Comparison of ENCODE assay signal across 1 cellular context in genomic region chr1:147567594-147568381, GRCh38.
A peak's percentile ranks its signal among the peaks of the same experiment; 100 is the strongest.
TF ChIP-seq lines count a peak whose summit lies in the region.

No MANE protein-coding gene starts in this region.

TF ChIP-seq in H1, 55 proteins besides CTCF, POLR2A, EP300 and RAD21:
- TF ChIP-seq TCF12 (IDR thresholded peaks at IDR 0.05; ENCODE audit: low read depth, low read length) (peak; percentile 81; the same call in 1 of the 2 replicates), BRCA1 (IDR thresholded peaks at IDR 0.05; ENCODE audit: low read depth, low read length) (no peak), CHD7 (IDR thresholded peaks at IDR 0.05; ENCODE audit: insufficient replicate concordance, low read length) (peak; percentile 50), GABPA (IDR thresholded peaks at IDR 0.05; ENCODE audit: borderline replicate concordance, insufficient read depth, low read length) (no peak), NRF1 (IDR thresholded peaks at IDR 0.05; ENCODE audit: low read depth, low read length) (no peak), POU5F1 (IDR thresholded peaks at IDR 0.05; ENCODE audit: low read depth, low read length) (peak; percentile 81; the same call in 1 of the 2 replicates), SIN3A (conservative IDR thresholded peaks at IDR 0.05 in 1 of 2, IDR thresholded peaks at IDR 0.05 in 1 of 2; ENCODE audit: low read depth in 1 of 2, low read length in 2 of 2) (0 out of 4 replicates have a peak, but pooled peaks of 1 of the 2 experiments have one; percentile 34), TEAD4 (IDR thresholded peaks at IDR 0.05; ENCODE audit: low read depth, low read length) (0 out of 2 replicates have a peak, but pooled peaks have one; percentile 41), TBP (IDR thresholded peaks at IDR 0.05; ENCODE audit: low read depth, low read length) (no peak), POLR2AphosphoS5 (IDR thresholded peaks at IDR 0.05; ENCODE audit: low read depth, low read length) (peak; percentile 68; the same call in 1 of the 2 replicates), TAF7 (optimal IDR thresholded peaks at IDR 0.05; ENCODE audit: borderline replicate concordance, low read depth, low read length) (no peak), EGR1 (IDR thresholded peaks at IDR 0.05; ENCODE audit: borderline replicate concordance, low read depth, low read length) (no peak), CHD2 (IDR thresholded peaks at IDR 0.05; ENCODE audit: low read length) (0 out of 2 replicates have a peak, but pooled peaks have one; percentile 10), YY1 (IDR thresholded peaks at IDR 0.05; ENCODE audit: low read depth, low read length) (no peak), ASH2L (IDR thresholded peaks at IDR 0.05; ENCODE audit: low read length) (peak; percentile 89), SUZ12 (IDR thresholded peaks at IDR 0.05; ENCODE audit: low read length) (no peak), ZNF274 (IDR thresholded peaks at IDR 0.05; ENCODE audit: borderline replicate concordance, extremely low read depth, low read length) (no peak), GTF2F1 (IDR thresholded peaks at IDR 0.05; ENCODE audit: borderline replicate concordance, low read depth, low read length) (no peak), JUND (IDR thresholded peaks at IDR 0.05; ENCODE audit: low read length) (no peak), SP1 (IDR thresholded peaks at IDR 0.05; ENCODE audit: low read depth, low read length) (peak; percentile 42; the same call in 1 of the 2 replicates), RNF2 (IDR thresholded peaks at IDR 0.05; ENCODE audit: borderline replicate concordance, low read depth, low read length, missing control alignments, poor library complexity, severe bottlenecking) (no peak)
